ENCODE assay signal across 8 cellular contexts in genomic region chr1:27154991-27155781, GRCh38. TPM values are rescaled to one million over a fixed set of nuclear protein-coding genes. Genes with fewer than 3 reads are reported as not detected.
A peak's percentile ranks its signal among the peaks of the same experiment; 100 is the strongest.
DNase-seq lines count a peak whose midpoint lies in the region; TF ChIP-seq lines count a peak whose summit lies in the region.

TSS of gene SLC9A1 (minus strand) at chr1:27155125. CDS start at chr1:27154334, 791 bp downstream.

- H3K27me3 ChIP-seq in neural progenitor cell (no peaks in the 10 kb centered on the region), subcutaneous abdominal adipose tissue (ENCODE audit: control insufficient read depth in 5 of 5, insufficient read depth in 4 of 5, low read length in 5 of 5) (peaks cover 0 to 3% (median 0%) of the 10 kb centered on the region in 5 donors)

- peaks cover 3% of the 10 kb centered on the region for H3K36me3 Mint-ChIP-seq in neural progenitor cell

- peaks cover 26% of the 10 kb centered on the region for H4K20me1 ChIP-seq in neural progenitor cell (ENCODE audit: low read depth)

- peak within 1 kb of the TSS; percentile 46 for H3K9ac ChIP-seq in neural progenitor cell
- H3K9ac ChIP-seq in subcutaneous abdominal adipose tissue (ENCODE audit: low read length in 5 of 5) = peak within 1 kb of the TSS; percentile 78 to 92 (median 90)

- H3K79me2 ChIP-seq in neural progenitor cell (ENCODE audit: low read depth) = peaks cover 31% of the 10 kb centered on the region

- peak within 1 kb of the TSS; percentile 27 for H2AFZ ChIP-seq in neural progenitor cell (replicated peaks)

- H3K9me3 ChIP-seq in neural progenitor cell (ENCODE audit: low read depth) (no peaks in the 10 kb centered on the region), subcutaneous abdominal adipose tissue (ENCODE audit: control insufficient read depth in 5 of 5, low read length in 5 of 5) (no peaks in the 10 kb centered on the region)

- TF ChIP-seq CTCF in LNCaP clone FGC (IDR thresholded peaks at IDR 0.05; ENCODE audit: control insufficient read depth, extremely low read depth, insufficient read depth) = peak; percentile 88
- peak; percentile 79 for TF ChIP-seq CTCF in foreskin fibroblast (IDR thresholded peaks at IDR 0.05; ENCODE audit: low read depth, low read length)
- TF ChIP-seq CTCF in neural progenitor cell (IDR thresholded peaks at IDR 0.05) = peak; percentile 80

- peak within 1 kb of the TSS; percentile 93 for H3K4me3 Mint-ChIP-seq in neural progenitor cell

- H3K9me3 Mint-ChIP-seq in neural progenitor cell = no peaks in the 10 kb centered on the region

- H3F3A ChIP-seq in neural progenitor cell (ENCODE audit: low read depth) = peaks cover 5% of the 10 kb centered on the region

- DNase-seq in ELR (ENCODE audit: low read depth) (peak; percentile 88), GOT3 (lab: John Stamatoyannopoulos, UW) (peak; percentile 85), LNCaP clone FGC (ENCODE audit: low read depth) (peak; percentile 95), SIG-M5 (lab: John Stamatoyannopoulos, UW) (peak; percentile 64), activated gamma-delta T cell treated with Interleukin-2 at 50 U/mL for 16 hours (peak; percentile 91), foreskin fibroblast (peak; percentile 82 to 95), neural progenitor cell (ENCODE audit: low spot score) (peak; percentile 96)

- H3K4me2 ChIP-seq in neural progenitor cell = peak within 1 kb of the TSS; percentile 96

- H3K4me1 ChIP-seq in neural progenitor cell (peaks cover 21% of the 10 kb centered on the region), subcutaneous abdominal adipose tissue (ENCODE audit: control insufficient read depth in 5 of 5, insufficient read depth in 5 of 5, low read length in 5 of 5) (peaks cover 25 to 38% (median 35%) of the 10 kb centered on the region in 5 donors)

- H3K4me1 Mint-ChIP-seq in neural progenitor cell = peaks cover 37% of the 10 kb centered on the region

- H3K4me3 ChIP-seq in LNCaP clone FGC (ENCODE audit: low read depth, low read length) (peak within 1 kb of the TSS; percentile 68), foreskin fibroblast (ENCODE audit: low read depth in 1 of 2, low read length in 2 of 2) (peak within 1 kb of the TSS; percentile 75 to 77), neural progenitor cell (peak within 1 kb of the TSS; percentile 71), subcutaneous abdominal adipose tissue (ENCODE audit: low read depth in 1 of 5, low read length in 5 of 5) (peak within 1 kb of the TSS; percentile 65 to 89 (median 75))

- H3K27ac ChIP-seq in neural progenitor cell (no peak within 1 kb of the TSS), subcutaneous abdominal adipose tissue (ENCODE audit: low read depth, low read length) (peak within 1 kb of the TSS; percentile 82)

- H3K27me3 Mint-ChIP-seq in neural progenitor cell (ENCODE audit: insufficient read depth, low read depth) = no peaks in the 10 kb centered on the region

- peak within 1 kb of the TSS; percentile 80 for H3K27ac Mint-ChIP-seq in neural progenitor cell

- H3K36me3 ChIP-seq in neural progenitor cell (no peaks in the 10 kb centered on the region), subcutaneous abdominal adipose tissue (ENCODE audit: control insufficient read depth in 5 of 5, insufficient read depth in 5 of 5, low read length in 5 of 5) (no peaks in the 10 kb centered on the region)

RNA-seq across cellular contexts. Expression of gene SLC9A1, which starts in this region (rescaled TPM):
- total RNA-seq in neural progenitor cell (ENCODE audit: low replicate concordance) = 1.8 and 5.7 TPM in 2 replicates
